In the genomic region with DNA sequence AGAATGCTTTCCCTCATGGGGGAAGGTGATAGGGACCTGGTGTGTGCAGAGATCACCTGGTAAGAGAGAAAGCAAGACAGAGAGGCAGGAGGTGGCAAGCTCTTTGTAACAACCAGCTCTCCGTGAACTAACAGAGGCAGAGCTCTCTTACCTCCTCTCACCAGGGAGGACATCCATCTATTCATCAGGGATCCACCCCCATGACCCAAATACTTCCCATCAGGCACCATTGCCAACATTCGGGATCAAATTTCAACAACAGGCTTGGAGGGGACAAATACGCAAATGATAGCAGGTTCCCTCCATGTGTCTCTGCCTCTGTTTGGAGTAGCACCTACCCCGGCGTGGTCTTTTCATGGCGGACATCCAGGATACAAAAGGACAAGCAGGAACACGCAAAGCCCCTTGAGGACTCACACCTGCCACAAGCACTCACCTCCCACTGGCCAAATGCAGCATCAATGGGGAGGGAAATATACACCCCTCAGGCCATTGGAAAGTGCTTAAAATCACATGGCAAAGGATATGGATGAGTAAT, we compare ENCODE assay signal across 22 cellular contexts.
DNase-seq lines count a peak whose midpoint lies in the region; ATAC-seq and TF ChIP-seq lines count a peak whose summit lies in the region.
"Had no signal": no experiment of that assay in that cellular context is flagged by ENCODE, and none has a peak within 500 bp of the region (broad histone marks: within the 10 kb centered on the region; RNA-seq: fewer than 3 reads in every experiment).

No MANE protein-coding gene starts in this region.

- WGBS in endodermal cell (ENCODE audit: insufficient coverage in 1 of 2, insufficient read length in 1 of 2), 2 experiments = 90 to 94% methylated on average over 3 to 7 of the region's 7 CpGs

- no peak for TF ChIP-seq POLR2A in GM18505 (IDR thresholded peaks at IDR 0.05; ENCODE audit: borderline replicate concordance, extremely low read depth, insufficient read depth, insufficient read length)

- H3K36me3 ChIP-seq in endodermal cell (ENCODE audit: control insufficient read depth, insufficient read depth, low read length) = no peaks in the 10 kb centered on the region
- H3K36me3 ChIP-seq: right lobe of liver, tibial nerve had no signal

- H3K4me1 Mint-ChIP-seq in endodermal cell = no peaks in the 10 kb centered on the region
- H3K4me1 Mint-ChIP-seq: brain; CD8-positive, alpha-beta memory T cell; stimulated activated naive CD8-positive, alpha-beta T cell treated with anti-CD3 and anti-CD28 coated beads, Interleukin-15, amount 100 ng/mL, for 72 hours had no signal

- H3K36me3 Mint-ChIP-seq in endodermal cell (ENCODE audit: low read depth) = no peaks in the 10 kb centered on the region
- H3K36me3 Mint-ChIP-seq: brain; CD8-positive, alpha-beta memory T cell had no signal

- peaks cover 25% of the 10 kb centered on the region for H3K9me3 ChIP-seq in endodermal cell (ENCODE audit: control insufficient read depth, low read length)
- H3K9me3 ChIP-seq: right lobe of liver, tibial nerve had no signal

- peak overlapping the region; percentile 71 for H3K4me3 ChIP-seq in endodermal cell (ENCODE audit: low read length)
- H3K4me3 ChIP-seq: hepatocyte, mucosa of descending colon, right lobe of liver, tibial nerve had no signal

- H3K4me3 Mint-ChIP-seq in endodermal cell = no peak overlapping the region
- H3K4me3 Mint-ChIP-seq: brain; CD8-positive, alpha-beta memory T cell; stimulated activated naive CD8-positive, alpha-beta T cell treated with anti-CD3 and anti-CD28 coated beads, Interleukin-15, amount 100 ng/mL, for 72 hours had no signal

- H3K9ac ChIP-seq in endodermal cell (ENCODE audit: extremely low read depth, low read length, poor library complexity, severe bottlenecking) = no peak overlapping the region

- no peak for TF ChIP-seq CTCF in endodermal cell (conservative IDR thresholded peaks at IDR 0.05)

- no peak for ATAC-seq in HG02588 (IDR thresholded peaks at IDR 0.05; ENCODE audit: unreplicated experiment)
- ATAC-seq in GM18505 (IDR thresholded peaks at IDR 0.05; ENCODE audit: unreplicated experiment) = no peak
- ATAC-seq: esophagus mucosa; mucosa of descending colon; right lobe of liver; stimulated activated naive CD8-positive, alpha-beta T cell treated with anti-CD3 and anti-CD28 coated beads, Interleukin-15, amount 100 ng/mL, for 72 hours had no signal

- no peak overlapping the region for H3K27ac Mint-ChIP-seq in endodermal cell
- H3K27ac Mint-ChIP-seq: brain; CD8-positive, alpha-beta memory T cell; stimulated activated naive CD8-positive, alpha-beta T cell treated with anti-CD3 and anti-CD28 coated beads, Interleukin-15, amount 100 ng/mL, for 72 hours had no signal

- H3K4me1 ChIP-seq in endodermal cell (ENCODE audit: control insufficient read depth, insufficient read depth, low read length) = no peaks in the 10 kb centered on the region
- H3K4me1 ChIP-seq: right lobe of liver had no signal

- peaks cover 28% of the 10 kb centered on the region for H3K9me3 Mint-ChIP-seq in endodermal cell

- peaks cover 8% of the 10 kb centered on the region for H3K27me3 Mint-ChIP-seq in endodermal cell (ENCODE audit: insufficient read depth)
- H3K27me3 Mint-ChIP-seq: CD8-positive, alpha-beta memory T cell; stimulated activated naive CD8-positive, alpha-beta T cell treated with anti-CD3 and anti-CD28 coated beads, Interleukin-15, amount 100 ng/mL, for 72 hours had no signal

- H3K27ac ChIP-seq in endodermal cell (ENCODE audit: low read depth, low read length) = no peak overlapping the region
- H3K27ac ChIP-seq: hepatocyte, right lobe of liver, tibial nerve, VCaP had no signal

- DNase-seq in NCI-H1092 treated with DMSO at 0.1 percent for 48 hours (lab: John Stamatoyannopoulos, UW) = peak; percentile 94
- peak; percentile 83 for DNase-seq in NCI-H2029 (lab: John Stamatoyannopoulos, UW)
- peak; percentile 99 for DNase-seq in NCI-H345 (lab: John Stamatoyannopoulos, UW)
- no peak for DNase-seq in endodermal cell
- DNase-seq in Ammon's horn (ENCODE audit: low spot score) = no peak
- no peak for DNase-seq in GOT3 (lab: John Stamatoyannopoulos, UW)
- DNase-seq: activated CD4-positive, alpha-beta T cell treated with anti-CD3 and anti-CD28 coated beads, Interleukin-2, amount 50 U/mL, for 4 hours; activated gamma-delta T cell; CD8-positive, alpha-beta memory T cell; effector CD8-positive, alpha-beta T cell; foreskin melanocyte; IMR-90; mucosa of descending colon; right lobe of liver; stimulated activated naive CD8-positive, alpha-beta T cell treated with anti-CD3 and anti-CD28 coated beads, Interleukin-15, amount 100 ng/mL, for 72 hours had no signal

- no peaks in the 10 kb centered on the region for H3K27me3 ChIP-seq in endodermal cell (ENCODE audit: control insufficient read depth, insufficient read depth, low read length, poor library complexity, severe bottlenecking)
- H3K27me3 ChIP-seq: hepatocyte, right lobe of liver, tibial nerve had no signal

Comparison
In these comparisons a context has a peak if more than half of its experiments do, and no peak if none do; other contexts are left out.
1. DNase-seq: peak in NCI-H1092 treated with DMSO at 0.1 percent for 48 hours (single experiment), NCI-H2029 (single experiment) and NCI-H345 (single experiment); none in endodermal cell (single experiment), Ammon's horn (single experiment) and GOT3 (single experiment).